Comparison of ENCODE assay signal across 1 cellular context in genomic region chr18:59142800-59143416, GRCh38.
A peak's percentile ranks its signal among the peaks of the same experiment; 100 is the strongest.
TF ChIP-seq lines count a peak whose summit lies in the region.

No MANE protein-coding gene starts in this region.

TF ChIP-seq in GM12878, 131 proteins besides CTCF, POLR2A, EP300 and RAD21:
- TF ChIP-seq MEF2B (IDR thresholded peaks at IDR 0.05; ENCODE audit: partially characterized antibody, poor library complexity, severe bottlenecking) (peak; percentile 75), IKZF2 (IDR thresholded peaks at IDR 0.05) (peak in 1 of 2 experiments; percentile 57; a peak in 2 of 4 replicates), BMI1 (IDR thresholded peaks at IDR 0.05; ENCODE audit: borderline replicate concordance) (0 out of 2 replicates have a peak, but pooled peaks have one; percentile 19), SMARCA5 (IDR thresholded peaks at IDR 0.05) (0 out of 2 replicates have a peak, but pooled peaks have one; percentile 46), GATAD2B (conservative IDR thresholded peaks at IDR 0.05; ENCODE audit: low read depth) (0 out of 2 replicates have a peak, but pooled peaks have one; percentile 39), PKNOX1 (IDR thresholded peaks at IDR 0.05) (peak; percentile 49; the same call in 1 of the 2 replicates), NR2F1 (conservative IDR thresholded peaks at IDR 0.05) (peak; percentile 49), CHD1 (IDR thresholded peaks at IDR 0.05; ENCODE audit: low read depth, low read length) (peak; percentile 66; the same call in 1 of the 2 replicates), YY1 (IDR thresholded peaks at IDR 0.05; ENCODE audit: low read depth, low read length) (0 out of 2 replicates have a peak, but pooled peaks have one; percentile 30), LARP7 (IDR thresholded peaks at IDR 0.05) (peak; percentile 24; the same call in 1 of the 2 replicates), BHLHE40 (IDR thresholded peaks at IDR 0.05; ENCODE audit: borderline replicate concordance in 1 of 2, low read depth in 2 of 2, low read length in 1 of 2) (peak in 1 of 2 experiments; percentile 25; a peak in 1 of 4 replicates), DPF2 (IDR thresholded peaks at IDR 0.05) (0 out of 2 replicates have a peak, but pooled peaks have one; percentile 42), NKRF (conservative IDR thresholded peaks at IDR 0.05) (peak; percentile 28; the same call in 1 of the 2 replicates)
- TF ChIP-seq, protein P1, sequence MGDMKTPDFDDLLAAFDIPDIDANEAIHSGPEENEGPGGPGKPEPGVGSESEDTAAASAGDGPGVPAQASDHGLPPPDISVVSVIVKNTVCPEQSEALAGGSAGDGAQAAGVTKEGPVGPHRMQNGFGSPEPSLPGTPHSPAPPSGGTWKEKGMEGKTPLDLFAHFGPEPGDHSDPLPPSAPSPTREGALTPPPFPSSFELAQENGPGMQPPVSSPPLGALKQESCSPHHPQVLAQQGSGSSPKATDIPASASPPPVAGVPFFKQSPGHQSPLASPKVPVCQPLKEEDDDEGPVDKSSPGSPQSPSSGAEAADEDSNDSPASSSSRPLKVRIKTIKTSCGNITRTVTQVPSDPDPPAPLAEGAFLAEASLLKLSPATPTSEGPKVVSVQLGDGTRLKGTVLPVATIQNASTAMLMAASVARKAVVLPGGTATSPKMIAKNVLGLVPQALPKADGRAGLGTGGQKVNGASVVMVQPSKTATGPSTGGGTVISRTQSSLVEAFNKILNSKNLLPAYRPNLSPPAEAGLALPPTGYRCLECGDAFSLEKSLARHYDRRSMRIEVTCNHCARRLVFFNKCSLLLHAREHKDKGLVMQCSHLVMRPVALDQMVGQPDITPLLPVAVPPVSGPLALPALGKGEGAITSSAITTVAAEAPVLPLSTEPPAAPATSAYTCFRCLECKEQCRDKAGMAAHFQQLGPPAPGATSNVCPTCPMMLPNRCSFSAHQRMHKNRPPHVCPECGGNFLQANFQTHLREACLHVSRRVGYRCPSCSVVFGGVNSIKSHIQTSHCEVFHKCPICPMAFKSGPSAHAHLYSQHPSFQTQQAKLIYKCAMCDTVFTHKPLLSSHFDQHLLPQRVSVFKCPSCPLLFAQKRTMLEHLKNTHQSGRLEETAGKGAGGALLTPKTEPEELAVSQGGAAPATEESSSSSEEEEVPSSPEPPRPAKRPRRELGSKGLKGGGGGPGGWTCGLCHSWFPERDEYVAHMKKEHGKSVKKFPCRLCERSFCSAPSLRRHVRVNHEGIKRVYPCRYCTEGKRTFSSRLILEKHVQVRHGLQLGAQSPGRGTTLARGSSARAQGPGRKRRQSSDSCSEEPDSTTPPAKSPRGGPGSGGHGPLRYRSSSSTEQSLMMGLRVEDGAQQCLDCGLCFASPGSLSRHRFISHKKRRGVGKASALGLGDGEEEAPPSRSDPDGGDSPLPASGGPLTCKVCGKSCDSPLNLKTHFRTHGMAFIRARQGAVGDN (IDR thresholded peaks at IDR 0.05): peak; percentile 65
